ENCODE assay signal across 1 cellular context in the genomic region with DNA sequence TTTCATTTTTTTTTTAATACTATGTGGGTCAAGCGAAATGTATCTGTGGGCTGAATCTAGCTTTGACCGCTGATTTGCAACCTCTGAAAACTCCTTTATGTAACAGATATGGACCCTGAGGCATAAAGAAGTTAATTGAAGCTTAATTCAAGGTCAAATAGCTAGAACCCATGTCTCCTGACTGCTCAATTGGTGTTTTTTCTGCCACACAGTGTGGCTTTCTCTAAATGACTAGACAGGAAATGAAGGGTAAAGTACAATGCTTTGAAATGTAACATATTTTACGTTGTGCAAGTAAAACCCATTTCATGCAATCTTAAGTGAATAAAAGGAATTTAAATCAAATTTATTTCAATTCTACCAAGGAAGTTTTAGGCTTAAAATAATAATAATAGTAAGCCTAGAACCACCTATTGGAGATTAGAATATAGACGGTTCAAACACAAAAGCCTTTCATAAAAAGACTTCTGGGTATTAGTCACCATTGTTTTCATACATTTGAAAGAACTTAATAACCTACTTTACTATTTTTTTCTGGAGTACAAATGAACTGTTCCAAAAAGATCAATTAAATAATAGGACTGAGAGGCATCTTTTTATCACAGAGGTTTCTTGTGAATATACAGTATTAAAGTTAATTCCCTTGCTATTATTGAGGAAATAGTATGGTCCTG.
TF ChIP-seq lines count a peak whose summit lies in the region.

No MANE protein-coding gene starts in this region.

TF ChIP-seq in SK-N-SH treated with all-trans-retinoic acid at 6 μM for 48 hours, 23 proteins besides CTCF, POLR2A, EP300 and RAD21 (continued from another document):
- TF ChIP-seq, protein P1, sequence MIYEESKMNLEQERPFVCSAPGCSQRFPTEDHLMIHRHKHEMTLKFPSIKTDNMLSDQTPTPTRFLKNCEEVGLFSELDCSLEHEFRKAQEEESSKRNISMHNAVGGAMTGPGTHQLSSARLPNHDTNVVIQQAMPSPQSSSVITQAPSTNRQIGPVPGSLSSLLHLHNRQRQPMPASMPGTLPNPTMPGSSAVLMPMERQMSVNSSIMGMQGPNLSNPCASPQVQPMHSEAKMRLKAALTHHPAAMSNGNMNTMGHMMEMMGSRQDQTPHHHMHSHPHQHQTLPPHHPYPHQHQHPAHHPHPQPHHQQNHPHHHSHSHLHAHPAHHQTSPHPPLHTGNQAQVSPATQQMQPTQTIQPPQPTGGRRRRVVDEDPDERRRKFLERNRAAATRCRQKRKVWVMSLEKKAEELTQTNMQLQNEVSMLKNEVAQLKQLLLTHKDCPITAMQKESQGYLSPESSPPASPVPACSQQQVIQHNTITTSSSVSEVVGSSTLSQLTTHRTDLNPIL (CRISPR knock-in tag; IDR thresholded peaks at IDR 0.05; ENCODE audit: low read depth) = no peak
- no peak for TF ChIP-seq ZNF565 (CRISPR knock-in tag; conservative IDR thresholded peaks at IDR 0.05; ENCODE audit: low read depth)
- no peak for TF ChIP-seq POU6F1 (CRISPR knock-in tag; IDR thresholded peaks at IDR 0.05; ENCODE audit: borderline replicate concordance, low read depth)
- TF ChIP-seq PPARA (CRISPR knock-in tag; IDR thresholded peaks at IDR 0.05; ENCODE audit: borderline replicate concordance) = no peak
- no peak for TF ChIP-seq TSHZ2 (CRISPR knock-in tag; IDR thresholded peaks at IDR 0.05)
TF ChIP-seq in SK-N-SH treated with all-trans-retinoic acid at 6 μM for 48 hours: peak in this region for 0.
